In the genomic region with DNA sequence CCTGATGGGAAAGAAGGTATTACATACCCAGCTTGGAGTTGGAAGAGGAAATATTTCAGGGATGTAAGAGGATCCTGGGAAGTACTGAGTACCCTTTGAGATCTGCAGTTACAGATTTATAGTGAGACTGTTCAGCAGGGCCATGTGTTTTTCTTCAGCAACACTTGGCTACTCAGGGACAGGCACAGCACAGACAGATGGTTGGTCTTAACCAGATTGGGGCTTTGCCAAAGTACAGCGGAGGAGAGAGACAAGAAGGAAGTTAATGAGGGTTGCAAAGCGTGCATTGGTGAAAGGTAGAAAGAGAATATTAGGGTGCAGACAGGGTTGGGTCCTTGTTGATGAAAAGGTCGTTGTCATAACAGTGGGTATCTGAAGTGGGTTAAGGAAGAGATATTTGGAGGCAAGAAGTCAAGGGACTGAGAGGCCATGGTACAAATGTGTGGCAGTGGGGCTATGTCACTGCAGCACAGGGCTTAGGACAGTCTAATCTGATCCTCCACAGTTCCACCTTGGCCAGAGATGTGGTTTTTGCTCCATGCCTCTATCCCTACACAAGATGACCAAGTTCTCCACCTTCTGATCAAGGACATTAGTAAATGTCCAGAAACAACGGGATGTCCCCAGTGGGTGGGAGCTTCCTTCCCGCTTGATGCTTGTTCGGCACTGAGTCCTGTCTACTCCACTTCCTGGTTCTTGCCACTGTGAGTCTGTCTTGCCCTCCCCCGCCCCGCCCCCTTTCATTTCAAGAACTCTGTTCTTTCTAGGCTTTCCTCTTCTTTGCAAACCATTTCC, we compare ENCODE assay signal across 8 cellular contexts. TPM values are rescaled to one million over a fixed set of nuclear protein-coding genes. Genes with fewer than 3 reads are reported as not detected.
DNase-seq lines count a peak whose midpoint lies in the region; ATAC-seq, FAIRE-seq and TF ChIP-seq lines count a peak whose summit lies in the region.

No MANE protein-coding gene starts in this region.

- DNase-seq in MV-4-11 (lab: John Stamatoyannopoulos, UW) = peak; percentile 39
- peak; percentile 55 for DNase-seq in activated CD4-positive, alpha-beta T cell treated with anti-CD3 and anti-CD28 coated beads, Interleukin-2, amount 50 U/mL, for 1 hour
- DNase-seq in fibroblast of the aortic adventitia (ENCODE audit: low read depth) = peak; percentile 29
- peak; percentile 6 for DNase-seq in stimulated activated CD8-positive, alpha-beta memory T cell treated with anti-CD3 and anti-CD28 coated beads, Interleukin-12 subunit alpha, Interleukin-12 subunit beta, amount 100 ng/mL, for 4 hours (ENCODE audit: low read depth)
- no peak for DNase-seq in frontal cortex (ENCODE audit: low spot score in 2 of 2)
- DNase-seq in NCI-H2029 treated with DMSO at 0.1 percent for 48 hours (lab: John Stamatoyannopoulos, UW) = no peak
- no peak for DNase-seq in cerebellar nuclear complex (lab: John Stamatoyannopoulos, UW)

- H3K4me3 ChIP-seq in fibroblast of the aortic adventitia (ENCODE audit: low read depth, low read length) = no peak overlapping the region

- FAIRE-seq in frontal cortex (lab: Jason Lieb, UNC) = no peak

- no peak for TF ChIP-seq CTCF in fibroblast of the aortic adventitia (IDR thresholded peaks at IDR 0.05; ENCODE audit: insufficient read depth, low read length)

- no peak for ATAC-seq in GM18870 (IDR thresholded peaks at IDR 0.05; ENCODE audit: unreplicated experiment)

RNA-seq across cellular contexts. Expression of gene DNAJC1, which starts 18.9 kb away (rescaled TPM):
- total RNA-seq in fibroblast of the aortic adventitia (ENCODE audit: low replicate concordance) (25.8 and 96.7 TPM in 2 replicates), frontal cortex (20.0 TPM)

Comparison
In these comparisons a context has a peak if more than half of its experiments do, and no peak if none do; other contexts are left out.
1. DNase-seq: peak in MV-4-11 (single experiment), activated CD4-positive, alpha-beta T cell treated with anti-CD3 and anti-CD28 coated beads, Interleukin-2, amount 50 U/mL, for 1 hour (single experiment), fibroblast of the aortic adventitia (single experiment) and stimulated activated CD8-positive, alpha-beta memory T cell treated with anti-CD3 and anti-CD28 coated beads, Interleukin-12 subunit alpha, Interleukin-12 subunit beta, amount 100 ng/mL, for 4 hours (single experiment); none in frontal cortex (0 of 2), NCI-H2029 treated with DMSO at 0.1 percent for 48 hours (single experiment) and cerebellar nuclear complex (0 of 2).